Comparison of ENCODE assay signal across 10 cellular contexts in the genomic region with DNA sequence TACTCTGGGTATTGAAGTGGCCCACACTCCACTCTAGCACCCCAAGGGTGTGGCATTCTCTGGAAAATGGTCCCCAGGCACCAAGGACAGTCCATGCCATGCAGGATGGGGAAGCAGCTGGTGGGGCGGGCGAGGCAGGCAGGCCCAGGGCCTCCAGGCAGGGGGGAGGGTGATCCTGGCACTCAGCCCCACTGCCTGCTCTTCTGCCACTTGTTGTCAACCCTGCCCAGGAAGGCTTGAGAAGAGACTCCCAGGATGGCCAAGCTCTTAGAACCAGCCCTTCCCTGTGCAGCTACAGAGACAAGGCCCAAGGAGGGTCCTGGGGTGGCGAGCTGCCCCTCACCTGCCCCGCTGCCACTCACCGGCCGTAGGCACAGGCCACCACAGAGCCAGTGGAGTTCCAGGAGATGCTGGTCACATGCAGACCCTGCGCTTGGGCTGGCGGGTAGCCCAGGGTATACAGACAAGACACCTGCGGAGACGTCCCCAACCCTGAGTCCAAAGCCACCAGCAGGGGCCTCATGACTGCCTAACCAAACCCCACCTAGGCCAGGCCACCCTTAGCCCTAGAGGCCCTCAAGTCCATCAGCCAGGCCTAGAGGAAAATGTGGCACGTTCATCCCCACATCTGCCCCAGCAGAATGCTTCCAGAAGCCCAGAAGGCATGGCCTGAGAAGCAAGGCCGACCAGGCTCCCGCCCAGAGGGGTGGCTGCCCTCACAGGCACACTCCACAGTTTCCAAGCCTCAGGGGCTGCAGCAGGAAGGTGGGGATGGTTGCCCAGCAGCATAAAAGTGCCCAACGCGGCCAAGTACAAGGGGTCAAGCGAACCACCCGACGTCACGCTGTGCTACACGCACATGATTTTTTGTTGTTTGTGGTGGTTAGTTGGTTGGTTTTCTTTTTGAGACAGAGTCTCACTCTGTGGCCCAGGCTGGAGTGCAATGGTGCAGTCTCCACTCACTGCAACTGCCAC. TPM values are rescaled to one million over a fixed set of nuclear protein-coding genes. Genes with fewer than 3 reads are reported as not detected.
DNase-seq lines count a peak whose midpoint lies in the region; ATAC-seq, FAIRE-seq and TF ChIP-seq lines count a peak whose summit lies in the region.
"Had no signal": no experiment of that assay in that cellular context is flagged by ENCODE, and none has a peak within 500 bp of the region (broad histone marks: within the 10 kb centered on the region; RNA-seq: fewer than 3 reads in every experiment).

No MANE protein-coding gene starts in this region.

- TF ChIP-seq CTCF in pancreas (IDR thresholded peaks at IDR 0.05) = no peak

- peaks cover 0 to 57% (median 8%) of the 10 kb centered on the region in 11 experiments; a peak in 9 of 22 replicates for H4K20me1 ChIP-seq in BLaER1 treated with 17β-estradiol and CSF1 and Interleukin-3, amounts not matched to agents 10 nM and 100 nM

- no peak for FAIRE-seq in pancreas (lab: Jason Lieb, UNC)

- H3K9ac ChIP-seq in BLaER1 treated with 17β-estradiol and CSF1 and Interleukin-3, amounts not matched to agents 10 nM and 100 nM = peak overlapping the region in 3 of 11 experiments; percentile 18 to 46 (median 24); a peak in 2 of 22 replicates

- 95 to 96% methylated on average over 20 of the region's 20 CpGs for WGBS in ectodermal cell, 2 experiments
- WGBS in pancreas, 2 donors = 81 to 91% methylated on average over 19 to 20 of the region's 20 CpGs

- no peaks in the 10 kb centered on the region for H3K9me3 ChIP-seq in BLaER1 treated with 17β-estradiol and CSF1 and Interleukin-3, amounts not matched to agents 10 nM and 100 nM (replicated peaks in 1 of 11)
- no peaks in the 10 kb centered on the region for H3K9me3 ChIP-seq in ectodermal cell (ENCODE audit: control insufficient read depth, low read length)
- no peaks in the 10 kb centered on the region for H3K9me3 ChIP-seq in pancreas

- no peaks in the 10 kb centered on the region for H3K27me3 ChIP-seq in BLaER1 treated with 17β-estradiol and CSF1 and Interleukin-3, amounts not matched to agents 10 nM and 100 nM
- H3K27me3 ChIP-seq in ectodermal cell (ENCODE audit: control insufficient read depth, insufficient read depth, low read length, poor library complexity, severe bottlenecking) (no peaks in the 10 kb centered on the region), pancreas (no peaks in the 10 kb centered on the region)

- H3K36me3 ChIP-seq in BLaER1 treated with 17β-estradiol and CSF1 and Interleukin-3, amounts not matched to agents 10 nM and 100 nM = peaks cover 20 to 98% (median 81%) of the 10 kb centered on the region in 11 experiments
- H3K36me3 ChIP-seq in ectodermal cell (ENCODE audit: control insufficient read depth, insufficient read depth, low read length) (peaks cover 49% of the 10 kb centered on the region), pancreas (peaks cover 3 to 21% (median 12%) of the 10 kb centered on the region in 3 donors)

- DNase-seq in NCI-H2029 (lab: John Stamatoyannopoulos, UW) (peak; percentile 74), pancreas (peak in 3 of 6 donors; percentile 41 to 82 (median 66)), NCI-H187 (lab: John Stamatoyannopoulos, UW) (no peak), midbrain (lab: John Stamatoyannopoulos, UW) (no peak)
- DNase-seq: activated T-cell treated with anti-CD3 and anti-CD28 coated beads, Interleukin-2, amount 50 U/mL, for 48 hours; NCI-H2171 had no signal

- peak overlapping the region in 5 of 11 experiments; percentile 35 to 64 (median 52); a peak in 6 of 22 replicates for H3K4me2 ChIP-seq in BLaER1 treated with 17β-estradiol and CSF1 and Interleukin-3, amounts not matched to agents 10 nM and 100 nM

- peaks cover 13 to 51% (median 27%) of the 10 kb centered on the region in 10 experiments for H3K4me1 ChIP-seq in BLaER1 treated with 17β-estradiol and CSF1 and Interleukin-3, amounts not matched to agents 10 nM and 100 nM
- H3K4me1 ChIP-seq in ectodermal cell (ENCODE audit: control insufficient read depth, insufficient read depth, low read length) (peaks cover 6% of the 10 kb centered on the region), pancreas (peaks cover 6 to 14% (median 10%) of the 10 kb centered on the region in 3 donors)

- peak overlapping the region in 7 of 11 experiments; percentile 18 to 72 (median 57); a peak in 9 of 22 replicates for H3K27ac ChIP-seq in BLaER1 treated with 17β-estradiol and CSF1 and Interleukin-3, amounts not matched to agents 10 nM and 100 nM
- H3K27ac ChIP-seq in ectodermal cell (ENCODE audit: insufficient read depth, low read depth, low read length, poor library complexity, severe bottlenecking) = peak overlapping the region; percentile 16
- H3K27ac ChIP-seq in pancreas = peak overlapping the region; percentile 94 to 95 (median 95)

- ATAC-seq in pancreas (no peak), GM19452 (IDR thresholded peaks at IDR 0.05; ENCODE audit: unreplicated experiment) (no peak), HG03460 (IDR thresholded peaks at IDR 0.05; ENCODE audit: unreplicated experiment) (no peak)

- no peak overlapping the region for H3K4me3 ChIP-seq in BLaER1 treated with 17β-estradiol and CSF1 and Interleukin-3, amounts not matched to agents 10 nM and 100 nM
- no peak overlapping the region for H3K4me3 ChIP-seq in ectodermal cell (ENCODE audit: insufficient read depth, low read depth, low read length)
- peak overlapping the region in 1 of 4 donors; percentile 33 for H3K4me3 ChIP-seq in pancreas

- intact Hi-C loops in pancreas (cut with DNase I) = no loop called here

RNA-seq across cellular contexts. Expression of a gene that starts 19.8 kb away (rescaled TPM):
- polyA plus RNA-seq in ectodermal cell (2013, experiment 1 of 4) = 96.4 TPM
- 86.5 TPM for polyA plus RNA-seq in ectodermal cell (2013, experiment 2 of 4)
- 81.8 TPM for polyA plus RNA-seq in ectodermal cell (2013, experiment 3 of 4)
- 81.1 TPM for polyA plus RNA-seq in ectodermal cell (2013, experiment 4 of 4)
- total RNA-seq in pancreas = 10 to 100 TPM; 19.5 to 29.3 (median 21.1) TPM
- polyA plus RNA-seq in pancreas = 10 to 100 TPM; 75.2 to 90.3 TPM

RNA-seq across cellular contexts. Expression of a gene that starts 52.2 kb away (rescaled TPM):
- polyA plus RNA-seq in ectodermal cell (2013, experiment 1 of 4) = 1,043 TPM
- 1,040 TPM for polyA plus RNA-seq in ectodermal cell (2013, experiment 2 of 4)
- polyA plus RNA-seq in ectodermal cell (2013, experiment 3 of 4) = 878 TPM
- 915 TPM for polyA plus RNA-seq in ectodermal cell (2013, experiment 4 of 4)
- total RNA-seq in pancreas = 100 to 1,000 TPM; 107 to 162 (median 150) TPM
- 10 to 100 TPM; 42.9 to 77.3 TPM for polyA plus RNA-seq in pancreas

Comparison
In these comparisons a context has a peak if more than half of its experiments do, and no peak if none do; other contexts are left out.
1. H3K27ac ChIP-seq: peak in every context shown above with its lines; median percentile 95 in pancreas; 57 in BLaER1 treated with 17β-estradiol and CSF1 and Interleukin-3, amounts not matched to agents 10 nM and 100 nM; 16 in ectodermal cell.